32 cellular contexts compared by ENCODE assay signal in the genomic region with DNA sequence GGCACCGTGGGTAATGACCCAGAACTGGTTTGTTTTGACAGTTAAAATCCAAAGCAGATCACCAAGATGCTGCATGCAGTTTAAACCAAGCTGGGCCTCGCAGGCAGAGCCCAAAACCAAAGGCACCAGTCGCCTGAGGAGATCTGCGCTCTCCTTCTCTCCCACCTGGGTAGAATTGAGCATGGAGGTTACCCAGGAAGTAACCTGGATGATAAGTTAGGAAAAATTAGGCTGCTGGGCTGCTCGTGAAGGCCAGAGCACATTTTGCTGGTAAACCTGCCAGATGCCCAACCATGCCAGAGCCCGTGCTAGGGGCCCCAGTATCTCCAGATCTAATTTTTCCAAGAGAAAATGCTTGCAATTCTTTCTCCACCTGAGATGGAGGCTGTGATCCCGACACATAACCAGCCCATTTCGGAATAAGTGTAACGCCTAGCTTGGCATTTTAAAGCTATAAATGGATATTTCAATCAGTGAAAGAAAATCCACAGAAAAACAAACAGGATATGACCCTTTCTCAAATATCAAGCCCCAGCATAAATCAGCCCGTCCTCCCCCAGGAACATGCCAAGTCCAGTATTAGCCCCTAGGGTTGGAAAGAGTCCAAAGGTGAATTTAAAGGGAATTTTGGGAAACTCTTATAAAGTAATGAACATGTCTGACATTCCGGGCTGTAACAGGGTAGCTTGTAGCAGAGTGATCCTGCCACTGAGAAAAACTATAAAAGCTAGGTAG.
"Had no signal": no experiment of that assay in that cellular context is flagged by ENCODE, and none has a peak within 500 bp of the region (broad histone marks: within the 10 kb centered on the region; RNA-seq: fewer than 3 reads in every experiment).

No MANE protein-coding gene starts in this region.

- H3K4me3 ChIP-seq: cardiac muscle cell had no signal

- DNase-seq: activated CD4-positive, alpha-beta memory T cell treated with anti-CD3 and anti-CD28 coated beads, Interleukin-2, amount 10 ng/mL, durations not matched to agents 7 days and 5 days; activated CD4-positive, alpha-beta T cell treated with anti-CD3 and anti-CD28 coated beads for 1 hour; activated CD4-positive, alpha-beta T cell treated with anti-CD3 and anti-CD28 coated beads for 48 hours; activated CD4-positive, CD25-positive, alpha-beta regulatory T cell; activated CD8-positive, alpha-beta memory T cell treated with anti-CD3 and anti-CD28 coated beads for 24 hours; activated CD8-positive, alpha-beta memory T cell treated with anti-CD3 and anti-CD28 coated beads, Interleukin-2, amount 10 ng/mL, durations not matched to agents 7 days and 5 days; activated CD8-positive, alpha-beta memory T cell treated with anti-CD3 and anti-CD28 coated beads, Interleukin-2, amount 50 U/mL, for 48 hours; activated effector memory CD4-positive, alpha-beta T cell treated with Interleukin-2 at 50 U/mL for 16 hours; activated naive CD4-positive, alpha-beta T cell; activated naive CD4-positive, alpha-beta T cell treated with anti-CD3 and anti-CD28 coated beads, Interleukin-2, amount 50 U/mL, for 16 hours; activated naive CD8-positive, alpha-beta T cell treated with anti-CD3 and anti-CD28 coated beads for 36 hours; activated T-cell treated with anti-CD3 and anti-CD28 coated beads, Interleukin-2, amount 50 U/mL, for 48 hours; amniotic stem cell; brain microvascular endothelial cell; NCI-H1092 treated with DMSO at 0.1 percent for 48 hours; NCI-H1417; NCI-H146; NCI-H187; NCI-H2029 treated with DMSO at 0.1 percent for 48 hours; NCI-H2107; NCI-H510A treated with DMSO at 0.1 percent for 48 hours; NCI-H526 treated with DMSO at 0.1 percent for 48 hours; NCI-H774; SIG-M5; SW 1271; T-helper 1 cell; T-helper 2 cell; T-helper 9 cell had no signal

- ATAC-seq: activated CD8-positive, alpha-beta memory T cell treated with anti-CD3 and anti-CD28 coated beads, Interleukin-2, amount 10 ng/mL, durations not matched to agents 7 days and 5 days; Panc1 had no signal

- H3K27ac ChIP-seq: brain microvascular endothelial cell, cardiac muscle cell, KMS-11, WERI-Rb-1 had no signal

- H3K36me3 ChIP-seq: brain microvascular endothelial cell, cardiac muscle cell, WERI-Rb-1 had no signal

- H3K27me3 ChIP-seq: brain microvascular endothelial cell, cardiac muscle cell had no signal

- H3K9ac ChIP-seq: KMS-11 had no signal
